9 cellular contexts compared by ENCODE assay signal in genomic region chr12:105933671-105934665, GRCh38.
DNase-seq lines count a peak whose midpoint lies in the region; ATAC-seq and TF ChIP-seq lines count a peak whose summit lies in the region.
"Had no signal": no experiment of that assay in that cellular context is flagged by ENCODE, and none has a peak within 500 bp of the region (broad histone marks: within the 10 kb centered on the region; RNA-seq: fewer than 3 reads in every experiment).

No MANE protein-coding gene starts in this region.

- H3K36me3 Mint-ChIP-seq in activated T-cell treated with anti-CD3 and anti-CD28 coated beads, Interleukin-2, amount 50 U/mL, for 4 hours (ENCODE audit: insufficient read depth), result no peaks in the 10 kb centered on the region

- H2AFZ ChIP-seq in ACC112 (ENCODE audit: low read length, unreplicated experiment) (peak overlapping the region; percentile 46), mammary epithelial cell (ENCODE audit: low read depth, low read length) (peak overlapping the region; percentile 72)

- DNase-seq in HS-5 (ENCODE audit: low read depth) (peak; percentile 91), mammary epithelial cell (peak; percentile 95), lung microvascular endothelial cell (ENCODE audit: low read depth in 2 of 2) (peak; percentile 35 to 100), GM19240 (ENCODE audit: insufficient read length, low spot score) (no peak)
- DNase-seq in activated T-cell treated with anti-CD3 and anti-CD28 coated beads, Interleukin-2, amount 50 U/mL, for 4 hours, result no peak
- DNase-seq: NCI-H2227 treated with DMSO at 0.1 percent for 48 hours had no signal

- no peaks in the 10 kb centered on the region for H4K20me1 ChIP-seq in mammary epithelial cell (ENCODE audit: insufficient read depth, low read length)

- WGBS in mammary epithelial cell (ENCODE audit: low coverage, missing lambda C conversion rate), result 23% methylated on average over 13 of the region's 13 CpGs

- H3K4me1 ChIP-seq in ACC112 (ENCODE audit: control insufficient read depth, insufficient read depth, low read length, unreplicated experiment) (peaks cover 14% of the 10 kb centered on the region), mammary epithelial cell (ENCODE audit: insufficient read depth, low read length) (peaks cover 72% of the 10 kb centered on the region)

- H3K27me3 ChIP-seq in ACC112 (ENCODE audit: insufficient read depth, low read length) (no peaks in the 10 kb centered on the region), mammary epithelial cell (ENCODE audit: insufficient read depth, low read length) (no peaks in the 10 kb centered on the region)

- H3K27me3 Mint-ChIP-seq in activated T-cell treated with anti-CD3 and anti-CD28 coated beads, Interleukin-2, amount 50 U/mL, for 4 hours (ENCODE audit: low read depth), result peaks cover 3% of the 10 kb centered on the region

- BruUV-seq in mammary epithelial cell (replicated peaks; lab: Mats Ljungman, UMichigan), result TSS peak; percentile 79

- no peaks in the 10 kb centered on the region for H3K36me3 ChIP-seq in ACC112 (ENCODE audit: insufficient read depth, low read length)
- no peaks in the 10 kb centered on the region for H3K36me3 ChIP-seq in mammary epithelial cell (ENCODE audit: insufficient read depth, low read length)

- H3K4me3 Mint-ChIP-seq in activated T-cell treated with anti-CD3 and anti-CD28 coated beads, Interleukin-2, amount 50 U/mL, for 4 hours, result no peak overlapping the region

- no peaks in the 10 kb centered on the region for H3K9me3 Mint-ChIP-seq in activated T-cell treated with anti-CD3 and anti-CD28 coated beads, Interleukin-2, amount 50 U/mL, for 4 hours

- H3K4me1 Mint-ChIP-seq in activated T-cell treated with anti-CD3 and anti-CD28 coated beads, Interleukin-2, amount 50 U/mL, for 4 hours (ENCODE audit: low read depth), result no peaks in the 10 kb centered on the region

- H3K9me3 ChIP-seq in mammary epithelial cell (replicated peaks; ENCODE audit: insufficient read depth, low read length), result no peaks in the 10 kb centered on the region

- CTCF ChIA-PET in mammary epithelial cell (lab: Charles Lee; ENCODE audit: low non-redundant PET), result no interaction called here

- H3K9ac ChIP-seq in mammary epithelial cell (ENCODE audit: insufficient read depth, low read length), result no peak overlapping the region

- no peak for TF ChIP-seq CTCF in mammary epithelial cell (conservative IDR thresholded peaks at IDR 0.05 in 1 of 2, IDR thresholded peaks at IDR 0.05 in 1 of 2; ENCODE audit: extremely low read depth in 1 of 2, insufficient read depth in 1 of 2, low read depth in 1 of 2, low read length in 2 of 2)

- dilution Hi-C loops in mammary epithelial cell (cut with HindIII; ENCODE audit: low sequenced_read_pairs), result no loop called here

- H3K27ac ChIP-seq in ACC112 (ENCODE audit: low read depth, low read length), result no peak overlapping the region; the same call in 1 of the 2 replicates
- H3K27ac ChIP-seq in mammary epithelial cell (ENCODE audit: insufficient read depth, low read depth, low read length), result peak overlapping the region; percentile 78

- H3K4me3 ChIP-seq in ACC112 (ENCODE audit: low read depth, low read length) (no peak overlapping the region), mammary epithelial cell (replicated peaks in 1 of 3; ENCODE audit: insufficient read depth in 1 of 3, low read depth in 2 of 3, low read length in 3 of 3) (peak overlapping the region in 1 of 3 experiments; percentile 29)

- in situ Hi-C loops in mammary epithelial cell (cut with MboI; ENCODE audit: low sequenced_read_pairs in 2 of 2), result no loop called here

- intact Hi-C loops in mammary epithelial cell (cut with micrococcal nuclease), result loop anchor here (2.0 to 5.0 kb wide), 2 partner anchors 178 to 513 kb away; no protein-coding TSS in a partner anchor

- H3K4me2 ChIP-seq in mammary epithelial cell (ENCODE audit: insufficient read depth, low read depth, low read length), result peak overlapping the region; percentile 66

- no peaks in the 10 kb centered on the region for H3K79me2 ChIP-seq in ACC112 (ENCODE audit: control insufficient read depth, insufficient read depth, low read length, unreplicated experiment)
- no peaks in the 10 kb centered on the region for H3K79me2 ChIP-seq in mammary epithelial cell (ENCODE audit: insufficient read depth, low read length)

- ATAC-seq in HG03342 (IDR thresholded peaks at IDR 0.05; ENCODE audit: unreplicated experiment), result no peak
- no peak for ATAC-seq in activated T-cell treated with anti-CD3 and anti-CD28 coated beads, Interleukin-2, amount 50 U/mL, for 4 hours
- ATAC-seq in HG03280 (IDR thresholded peaks at IDR 0.05; ENCODE audit: unreplicated experiment), result no peak

Comparison
In these comparisons a context has a peak if more than half of its experiments do, and no peak if none do; other contexts are left out.
1. DNase-seq: peak in HS-5 (single experiment), mammary epithelial cell (single experiment) and lung microvascular endothelial cell (2 of 2); none in GM19240 (single experiment) and activated T-cell treated with anti-CD3 and anti-CD28 coated beads, Interleukin-2, amount 50 U/mL, for 4 hours (single experiment).